Comparison of ENCODE assay signal across 8 cellular contexts in genomic region chr12:25364529-25365339, GRCh38.
DNase-seq lines count a peak whose midpoint lies in the region; ATAC-seq, FAIRE-seq and TF ChIP-seq lines count a peak whose summit lies in the region.

No MANE protein-coding gene starts in this region.

- no peaks in the 10 kb centered on the region for H3K27me3 Mint-ChIP-seq in activated CD8-positive, alpha-beta memory T cell treated with anti-CD3 and anti-CD28 coated beads, Interleukin-2, amount 10 ng/mL, durations not matched to agents 7 days and 5 days
- peaks cover 1% of the 10 kb centered on the region for H3K27me3 Mint-ChIP-seq in activated CD8-positive, alpha-beta T cell treated with anti-CD3 and anti-CD28 coated beads for 36 hours
- H3K27me3 Mint-ChIP-seq in stimulated activated naive B cell treated with anti-CD40 and anti-IgM and Interleukin-4, amounts not matched to agents 10 μg/mL and 1 μg/mL and 100 μg/mL, for 72 hours = peaks cover 0 to 4% of the 10 kb centered on the region in 2 donors

- CTCF ChIA-PET in activated CD8-positive, alpha-beta memory T cell treated with anti-CD3 and anti-CD28 coated beads, Interleukin-2, amount 10 ng/mL, durations not matched to agents 7 days and 5 days (lab: Charles Lee) = interaction anchor here (1.1 to 2.3 kb wide), 5 partner anchors 12 to 123 kb away, joined by 3 to 16 read pairs (median 4); no protein-coding TSS in a partner anchor
- CTCF ChIA-PET in activated CD8-positive, alpha-beta T cell treated with anti-CD3 and anti-CD28 coated beads for 36 hours (lab: Charles Lee) = interaction anchor here (0.7 to 2.6 kb wide), 7 partner anchors 10 to 209 kb away, joined by 3 to 10 read pairs (median 4); no protein-coding TSS in a partner anchor

- intact Hi-C loops in activated CD8-positive, alpha-beta T cell treated with anti-CD3 and anti-CD28 coated beads for 36 hours (cut with micrococcal nuclease) = no loop called here

- FAIRE-seq in HTR-8/SVneo (lab: Jason Lieb, UNC) = no peak

- peak overlapping the region; percentile 89 for H3K27ac Mint-ChIP-seq in activated CD8-positive, alpha-beta memory T cell treated with anti-CD3 and anti-CD28 coated beads, Interleukin-2, amount 10 ng/mL, durations not matched to agents 7 days and 5 days
- peak overlapping the region; percentile 83 for H3K27ac Mint-ChIP-seq in activated CD8-positive, alpha-beta T cell treated with anti-CD3 and anti-CD28 coated beads for 36 hours
- H3K27ac Mint-ChIP-seq in stimulated activated naive B cell treated with anti-CD40 and anti-IgM and Interleukin-4, amounts not matched to agents 10 μg/mL and 1 μg/mL and 100 μg/mL, for 72 hours = peak overlapping the region; percentile 43

- TF ChIP-seq CTCF in activated CD8-positive, alpha-beta T cell treated with anti-CD3 and anti-CD28 coated beads for 36 hours (IDR thresholded peaks at IDR 0.05) = no peak

- H3K36me3 Mint-ChIP-seq in activated CD8-positive, alpha-beta memory T cell treated with anti-CD3 and anti-CD28 coated beads, Interleukin-2, amount 10 ng/mL, durations not matched to agents 7 days and 5 days = peaks cover 3% of the 10 kb centered on the region
- H3K36me3 Mint-ChIP-seq in activated CD8-positive, alpha-beta T cell treated with anti-CD3 and anti-CD28 coated beads for 36 hours (ENCODE audit: low read depth) = no peaks in the 10 kb centered on the region
- H3K36me3 Mint-ChIP-seq in stimulated activated naive B cell treated with anti-CD40 and anti-IgM and Interleukin-4, amounts not matched to agents 10 μg/mL and 1 μg/mL and 100 μg/mL, for 72 hours = peaks cover 2 to 3% of the 10 kb centered on the region in 2 donors

- H3K4me3 Mint-ChIP-seq in activated CD8-positive, alpha-beta memory T cell treated with anti-CD3 and anti-CD28 coated beads, Interleukin-2, amount 10 ng/mL, durations not matched to agents 7 days and 5 days = peak overlapping the region; percentile 67
- peak overlapping the region; percentile 44 for H3K4me3 Mint-ChIP-seq in activated CD8-positive, alpha-beta T cell treated with anti-CD3 and anti-CD28 coated beads for 36 hours
- peak overlapping the region; percentile 71 to 78 for H3K4me3 Mint-ChIP-seq in stimulated activated naive B cell treated with anti-CD40 and anti-IgM and Interleukin-4, amounts not matched to agents 10 μg/mL and 1 μg/mL and 100 μg/mL, for 72 hours

- POLR2A ChIA-PET in activated CD8-positive, alpha-beta T cell treated with anti-CD3 and anti-CD28 coated beads for 36 hours (lab: Charles Lee) = interaction anchor here (0.6 to 1.0 kb wide), 3 partner anchors 13 to 323 kb away, joined by 3 to 4 read pairs (median 4); no protein-coding TSS in a partner anchor

- H3K4me1 Mint-ChIP-seq in activated CD8-positive, alpha-beta memory T cell treated with anti-CD3 and anti-CD28 coated beads, Interleukin-2, amount 10 ng/mL, durations not matched to agents 7 days and 5 days = peaks cover 25% of the 10 kb centered on the region
- H3K4me1 Mint-ChIP-seq in activated CD8-positive, alpha-beta T cell treated with anti-CD3 and anti-CD28 coated beads for 36 hours (ENCODE audit: low read depth) = peaks cover 23% of the 10 kb centered on the region
- H3K4me1 Mint-ChIP-seq in stimulated activated naive B cell treated with anti-CD40 and anti-IgM and Interleukin-4, amounts not matched to agents 10 μg/mL and 1 μg/mL and 100 μg/mL, for 72 hours = peaks cover 8 to 27% of the 10 kb centered on the region in 2 donors

- DNase-seq in activated CD8-positive, alpha-beta memory T cell treated with anti-CD3 and anti-CD28 coated beads, Interleukin-2, amount 10 ng/mL, durations not matched to agents 7 days and 5 days = peak; percentile 82
- no peak for DNase-seq in activated CD8-positive, alpha-beta memory T cell treated with anti-CD3 and anti-CD28 coated beads, Interleukin-2, amount 50 U/mL, for 4 hours
- DNase-seq in activated CD8-positive, alpha-beta T cell treated with anti-CD3 and anti-CD28 coated beads for 36 hours = peak; percentile 85
- DNase-seq in stimulated activated naive B cell treated with anti-CD40 and anti-IgM and Interleukin-4, amounts not matched to agents 10 μg/mL and 1 μg/mL and 100 μg/mL, for 72 hours = no peak
- DNase-seq in DMS53 treated with DMSO at 0.1 percent for 48 hours (lab: John Stamatoyannopoulos, UW; ENCODE audit: unreplicated experiment) (no peak), NCI-H446 (lab: John Stamatoyannopoulos, UW) (no peak), HTR-8/SVneo (ENCODE audit: insufficient read length, low spot score) (no peak)

- peak; percentile 91 for ATAC-seq in activated CD8-positive, alpha-beta memory T cell treated with anti-CD3 and anti-CD28 coated beads, Interleukin-2, amount 10 ng/mL, durations not matched to agents 7 days and 5 days
- ATAC-seq in HG03066 (IDR thresholded peaks at IDR 0.05; ENCODE audit: low read depth, unreplicated experiment) = peak; percentile 87
- ATAC-seq in activated CD8-positive, alpha-beta T cell treated with anti-CD3 and anti-CD28 coated beads for 36 hours = peak; percentile 86
- peak; percentile 84 to 86 for ATAC-seq in stimulated activated naive B cell treated with anti-CD40 and anti-IgM and Interleukin-4, amounts not matched to agents 10 μg/mL and 1 μg/mL and 100 μg/mL, for 72 hours (replicated peaks)

- H3K9me3 Mint-ChIP-seq in activated CD8-positive, alpha-beta memory T cell treated with anti-CD3 and anti-CD28 coated beads, Interleukin-2, amount 10 ng/mL, durations not matched to agents 7 days and 5 days (ENCODE audit: low read depth) = no peaks in the 10 kb centered on the region
- no peaks in the 10 kb centered on the region for H3K9me3 Mint-ChIP-seq in activated CD8-positive, alpha-beta T cell treated with anti-CD3 and anti-CD28 coated beads for 36 hours
- H3K9me3 Mint-ChIP-seq in stimulated activated naive B cell treated with anti-CD40 and anti-IgM and Interleukin-4, amounts not matched to agents 10 μg/mL and 1 μg/mL and 100 μg/mL, for 72 hours = peaks cover 0 to 2% of the 10 kb centered on the region in 2 donors

Comparison
In these comparisons a context has a peak if more than half of its experiments do, and no peak if none do; other contexts are left out.
1. DNase-seq: peak in activated CD8-positive, alpha-beta memory T cell treated with anti-CD3 and anti-CD28 coated beads, Interleukin-2, amount 10 ng/mL, durations not matched to agents 7 days and 5 days (single experiment) and activated CD8-positive, alpha-beta T cell treated with anti-CD3 and anti-CD28 coated beads for 36 hours (single experiment); none in activated CD8-positive, alpha-beta memory T cell treated with anti-CD3 and anti-CD28 coated beads, Interleukin-2, amount 50 U/mL, for 4 hours (single experiment), stimulated activated naive B cell treated with anti-CD40 and anti-IgM and Interleukin-4, amounts not matched to agents 10 μg/mL and 1 μg/mL and 100 μg/mL, for 72 hours (single experiment), DMS53 treated with DMSO at 0.1 percent for 48 hours (single experiment), NCI-H446 (0 of 2) and HTR-8/SVneo (single experiment).
2. Peak in every context shown above with its lines, with median percentiles within 50 percentile points of each other: ATAC-seq, H3K27ac Mint-ChIP-seq and H3K4me3 Mint-ChIP-seq.